Comparison of ENCODE assay signal across 13 cellular contexts in genomic region chr15:81530271-81530670, GRCh38.
"Had no signal": no experiment of that assay in that cellular context is flagged by ENCODE, and none has a peak within 500 bp of the region (broad histone marks: within the 10 kb centered on the region; RNA-seq: fewer than 3 reads in every experiment).

No MANE protein-coding gene starts in this region.

- H3K4me1 ChIP-seq: vagina had no signal

- H3K9me3 Mint-ChIP-seq: activated B cell treated with CpG ODN at 0.5 μM for 24 hours; activated CD4-positive, alpha-beta T cell treated with anti-CD3 and anti-CD28 coated beads, Interleukin-2, amount 10 ng/mL, durations not matched to agents 24 days and 14 days; immature natural killer cell; stimulated activated memory B cell treated with anti-CD40 and anti-IgM and Interleukin-4, amounts not matched to agents 10 μg/mL and 1 μg/mL and 100 μg/mL, for 72 hours had no signal

- H3K27ac Mint-ChIP-seq: activated B cell treated with CpG ODN at 0.5 μM for 24 hours; activated CD4-positive, alpha-beta T cell treated with anti-CD3 and anti-CD28 coated beads, Interleukin-2, amount 10 ng/mL, durations not matched to agents 24 days and 14 days; immature natural killer cell; stimulated activated memory B cell treated with anti-CD40 and anti-IgM and Interleukin-4, amounts not matched to agents 10 μg/mL and 1 μg/mL and 100 μg/mL, for 72 hours had no signal

- H3K4me1 Mint-ChIP-seq: activated B cell treated with CpG ODN at 0.5 μM for 24 hours; activated CD4-positive, alpha-beta T cell treated with anti-CD3 and anti-CD28 coated beads, Interleukin-2, amount 10 ng/mL, durations not matched to agents 24 days and 14 days; immature natural killer cell; stimulated activated memory B cell treated with anti-CD40 and anti-IgM and Interleukin-4, amounts not matched to agents 10 μg/mL and 1 μg/mL and 100 μg/mL, for 72 hours had no signal

- H3K36me3 Mint-ChIP-seq: immature natural killer cell; stimulated activated memory B cell treated with anti-CD40 and anti-IgM and Interleukin-4, amounts not matched to agents 10 μg/mL and 1 μg/mL and 100 μg/mL, for 72 hours had no signal

- DNase-seq: activated B cell treated with CpG ODN at 0.5 μM for 24 hours; activated CD4-positive, alpha-beta T cell treated with anti-CD3 and anti-CD28 coated beads, Interleukin-2, amount 10 ng/mL, durations not matched to agents 24 days and 14 days; activated CD8-positive, alpha-beta memory T cell treated with anti-CD3 and anti-CD28 coated beads for 24 hours; activated naive CD4-positive, alpha-beta T cell treated with anti-CD3 and anti-CD28 coated beads, Interleukin-2, amount 50 U/mL, for 16 hours; central memory CD4-positive, alpha-beta T cell; effector CD4-positive, alpha-beta T cell; immature natural killer cell; left colon; stimulated activated CD4-positive, alpha-beta T cell treated with anti-CD3 and anti-CD28 coated beads, Interleukin-1b, Interleukin-23, amount 100 ng/mL, for 48 hours; tibial artery had no signal

- H3K27me3 ChIP-seq: tibial artery, vagina had no signal

- H3K27ac ChIP-seq: coronary artery, tibial artery, vagina had no signal

- H3K4me3 Mint-ChIP-seq: activated B cell treated with CpG ODN at 0.5 μM for 24 hours; activated CD4-positive, alpha-beta T cell treated with anti-CD3 and anti-CD28 coated beads, Interleukin-2, amount 10 ng/mL, durations not matched to agents 24 days and 14 days; immature natural killer cell; stimulated activated memory B cell treated with anti-CD40 and anti-IgM and Interleukin-4, amounts not matched to agents 10 μg/mL and 1 μg/mL and 100 μg/mL, for 72 hours had no signal

- H3K4me3 ChIP-seq: coronary artery, tibial artery, vagina had no signal

- H3K9me3 ChIP-seq: tibial artery, vagina had no signal

- H3K36me3 ChIP-seq: tibial artery, vagina had no signal

- ATAC-seq: left colon; stimulated activated memory B cell treated with anti-CD40 and anti-IgM and Interleukin-4, amounts not matched to agents 10 μg/mL and 1 μg/mL and 100 μg/mL, for 72 hours had no signal
